Comparison of ENCODE assay signal across 28 cellular contexts in the genomic region with DNA sequence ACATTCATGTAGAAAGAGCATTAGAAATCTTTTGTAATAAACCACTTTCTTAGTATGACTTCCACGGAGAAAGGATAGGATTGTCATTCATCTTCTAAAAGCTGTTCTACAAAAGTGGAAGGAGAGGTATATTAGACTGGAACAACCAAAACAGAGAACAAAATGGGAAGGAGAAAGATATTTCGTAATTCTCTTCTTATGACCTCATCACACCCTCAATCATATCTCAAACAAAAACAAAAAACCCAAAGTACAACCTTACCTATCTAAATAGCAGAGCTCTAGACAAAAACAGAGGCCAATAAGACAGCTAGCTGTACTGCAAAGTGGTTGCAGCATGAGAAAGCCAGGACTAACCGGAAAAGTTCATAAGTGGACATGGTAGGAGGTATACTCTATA. TPM values are rescaled to one million over a fixed set of nuclear protein-coding genes. Genes with fewer than 3 reads are reported as not detected.
"Had no signal": no experiment of that assay in that cellular context is flagged by ENCODE, and none has a peak within 500 bp of the region (broad histone marks: within the 10 kb centered on the region; RNA-seq: fewer than 3 reads in every experiment).

No MANE protein-coding gene starts in this region.

- ATAC-seq: activated CD4-positive, CD25-positive, alpha-beta regulatory T cell treated with anti-CD3 and anti-CD28 coated beads, Interleukin-2, amount 50 U/mL, for 24 hours; activated CD8-positive, alpha-beta memory T cell treated with anti-CD3 and anti-CD28 coated beads, Interleukin-2, amount 10 ng/mL, durations not matched to agents 7 days and 5 days; Panc1; Right ventricle myocardium inferior had no signal

- H3K4me3 ChIP-seq: breast epithelium, SJCRH30 had no signal

- H3K27me3 Mint-ChIP-seq: activated CD8-positive, alpha-beta memory T cell treated with anti-CD3 and anti-CD28 coated beads, Interleukin-2, amount 10 ng/mL, durations not matched to agents 7 days and 5 days; activated naive CD4-positive, alpha-beta T cell treated with anti-CD3 and anti-CD28 coated beads, Interleukin-2, amount 50 U/mL, for 24 hours; activated T-cell treated with anti-CD3 and anti-CD28 coated beads, Interleukin-2, amount 50 U/mL, for 24 hours had no signal

- H3K4me1 Mint-ChIP-seq: activated CD8-positive, alpha-beta memory T cell treated with anti-CD3 and anti-CD28 coated beads, Interleukin-2, amount 10 ng/mL, durations not matched to agents 7 days and 5 days; activated naive CD4-positive, alpha-beta T cell treated with anti-CD3 and anti-CD28 coated beads, Interleukin-2, amount 50 U/mL, for 24 hours had no signal

- H3K36me3 Mint-ChIP-seq: activated CD8-positive, alpha-beta memory T cell treated with anti-CD3 and anti-CD28 coated beads, Interleukin-2, amount 10 ng/mL, durations not matched to agents 7 days and 5 days; activated naive CD4-positive, alpha-beta T cell treated with anti-CD3 and anti-CD28 coated beads, Interleukin-2, amount 50 U/mL, for 24 hours had no signal

- H3K27ac Mint-ChIP-seq: activated CD8-positive, alpha-beta memory T cell treated with anti-CD3 and anti-CD28 coated beads, Interleukin-2, amount 10 ng/mL, durations not matched to agents 7 days and 5 days; activated naive CD4-positive, alpha-beta T cell treated with anti-CD3 and anti-CD28 coated beads, Interleukin-2, amount 50 U/mL, for 24 hours; activated T-cell treated with anti-CD3 and anti-CD28 coated beads, Interleukin-2, amount 50 U/mL, for 24 hours; activated T-helper 1 cell treated with anti-CD3 and anti-CD28 coated beads, Interleukin-12 subunit alpha, Interleukin-12 subunit beta, Interleukin-2, Interleukin-4 antibody, amounts not matched to agents 30 ng/mL and 10 ng/mL and 1 ng/mL, durations not matched to agents 14 hours and 24 hours and 36 hours had no signal

- H3K9me3 Mint-ChIP-seq: activated T-cell treated with anti-CD3 and anti-CD28 coated beads, Interleukin-2, amount 50 U/mL, for 24 hours; activated T-helper 1 cell treated with anti-CD3 and anti-CD28 coated beads, Interleukin-12 subunit alpha, Interleukin-12 subunit beta, Interleukin-2, Interleukin-4 antibody, amounts not matched to agents 30 ng/mL and 10 ng/mL and 1 ng/mL, durations not matched to agents 14 hours and 24 hours and 36 hours had no signal

- DNase-seq: activated CD4-positive, alpha-beta T cell treated with anti-CD3 and anti-CD28 coated beads for 4 hours; activated CD4-positive, alpha-beta T cell treated with anti-CD3 and anti-CD28 coated beads, Interleukin-2, amount 50 U/mL, for 48 hours; activated CD8-positive, alpha-beta memory T cell treated with anti-CD3 and anti-CD28 coated beads, Interleukin-2, amount 10 ng/mL, durations not matched to agents 7 days and 5 days; activated effector memory CD4-positive, alpha-beta T cell treated with Interleukin-2 at 50 U/mL for 16 hours; activated naive CD4-positive, alpha-beta T cell; activated T-cell treated with anti-CD3 and anti-CD28 coated beads, Interleukin-2, amount 50 U/mL, for 24 hours; aorta; caudate nucleus; cortex of kidney; Kasumi-1; KBM-7; NCI-H1105 treated with DMSO at 0.1 percent for 48 hours; NCI-H1436 treated with DMSO at 0.1 percent for 48 hours; NCI-H187; NCI-H2081; NCI-H510A treated with DMSO at 0.1 percent for 48 hours; NCI-H69; RPMI8226; SJCRH30; SK-N-SH; T-helper 2 cell had no signal

- H3K4me3 Mint-ChIP-seq: activated CD8-positive, alpha-beta memory T cell treated with anti-CD3 and anti-CD28 coated beads, Interleukin-2, amount 10 ng/mL, durations not matched to agents 7 days and 5 days; activated naive CD4-positive, alpha-beta T cell treated with anti-CD3 and anti-CD28 coated beads, Interleukin-2, amount 50 U/mL, for 24 hours; activated T-cell treated with anti-CD3 and anti-CD28 coated beads, Interleukin-2, amount 50 U/mL, for 24 hours; activated T-helper 1 cell treated with anti-CD3 and anti-CD28 coated beads, Interleukin-12 subunit alpha, Interleukin-12 subunit beta, Interleukin-2, Interleukin-4 antibody, amounts not matched to agents 30 ng/mL and 10 ng/mL and 1 ng/mL, durations not matched to agents 14 hours and 24 hours and 36 hours had no signal

RNA-seq across cellular contexts. Expression of gene DACH1, which starts 46.3 kb away (rescaled TPM):
- total RNA-seq: activated CD8-positive, alpha-beta memory T cell treated with anti-CD3 and anti-CD28 coated beads, Interleukin-2, amount 10 ng/mL, durations not matched to agents 7 days and 5 days; activated T-helper 1 cell treated with anti-CD3 and anti-CD28 coated beads, Interleukin-12 subunit alpha, Interleukin-12 subunit beta, Interleukin-2, Interleukin-4 antibody, amounts not matched to agents 30 ng/mL and 10 ng/mL and 1 ng/mL, durations not matched to agents 14 hours and 24 hours and 36 hours; OCI-LY7 had no signal
